ENCODE assay signal across 1 cellular context in genomic region chr20:53678315-53678989, GRCh38.
TF ChIP-seq lines count a peak whose summit lies in the region.

No MANE protein-coding gene starts in this region.

TF ChIP-seq in GM23338, 12 proteins besides CTCF, POLR2A, EP300 and RAD21 (continued from another document):
- TF ChIP-seq REST (IDR thresholded peaks at IDR 0.05; ENCODE audit: unreplicated experiment): no peak
- no peak for TF ChIP-seq POLR2AphosphoS5 (IDR thresholded peaks at IDR 0.05; ENCODE audit: low read depth)
- TF ChIP-seq ZNF114 (CRISPR knock-in tag; IDR thresholded peaks at IDR 0.05): no peak
- TF ChIP-seq CREB1 (CRISPR knock-in tag; IDR thresholded peaks at IDR 0.05; ENCODE audit: low read depth): no peak
- no peak for TF ChIP-seq EZH2 (IDR thresholded peaks at IDR 0.05; ENCODE audit: low read depth, unreplicated experiment)
- no peak for TF ChIP-seq STAT1 (IDR thresholded peaks at IDR 0.05; ENCODE audit: unreplicated experiment)
- TF ChIP-seq JUNB (IDR thresholded peaks at IDR 0.05; ENCODE audit: unreplicated experiment): no peak
